Comparison of ENCODE assay signal across 8 cellular contexts in genomic region chr15:92904832-92905640, GRCh38. TPM values are rescaled to one million over a fixed set of nuclear protein-coding genes. Genes with fewer than 3 reads are reported as not detected.
DNase-seq lines count a peak whose midpoint lies in the region; ATAC-seq, FAIRE-seq and TF ChIP-seq lines count a peak whose summit lies in the region.

No MANE protein-coding gene starts in this region.

- peak overlapping the region; percentile 91 for H3K9ac ChIP-seq in keratinocyte (ENCODE audit: control insufficient read depth, extremely low read depth, insufficient read depth, low read length)

- peaks cover 31 to 65% of the 10 kb centered on the region in 2 donors for H3K36me3 Mint-ChIP-seq in activated naive CD4-positive, alpha-beta T cell treated with anti-CD3 and anti-CD28 coated beads, Interleukin-2, amount 50 U/mL, for 72 hours

- H3K9me1 ChIP-seq in keratinocyte (ENCODE audit: control insufficient read depth, extremely low read depth, insufficient read depth, low read length): peaks cover 4% of the 10 kb centered on the region

- H3K27me3 ChIP-seq in keratinocyte (ENCODE audit: control insufficient read depth, extremely low read depth, insufficient read depth, low read length): no peaks in the 10 kb centered on the region

- no peaks in the 10 kb centered on the region for H3K9me3 Mint-ChIP-seq in activated naive CD4-positive, alpha-beta T cell treated with anti-CD3 and anti-CD28 coated beads, Interleukin-2, amount 50 U/mL, for 72 hours

- DNase-seq in NOMO-1 treated with DMSO at 0.1 percent for 48 hours (lab: John Stamatoyannopoulos, UW; ENCODE audit: unreplicated experiment) (peak; percentile 22), NOMO-1 treated with dmso at 0.1 percent for 144 hours (lab: John Stamatoyannopoulos, UW; ENCODE audit: unreplicated experiment) (no peak), keratinocyte (ENCODE audit: low read depth, low spot score) (no peak), superior temporal gyrus (ENCODE audit: extremely low spot score) (peak; percentile 67), SIG-M5 (lab: John Stamatoyannopoulos, UW) (no peak), SHP77 treated with DMSO at 0.1 percent for 48 hours (lab: John Stamatoyannopoulos, UW) (no peak)
- DNase-seq in activated naive CD4-positive, alpha-beta T cell treated with anti-CD3 and anti-CD28 coated beads, Interleukin-2, amount 50 U/mL, for 72 hours (ENCODE audit: low spot score in 2 of 2): no peak

- H2AFZ ChIP-seq in keratinocyte (ENCODE audit: control insufficient read depth, low read length): no peak overlapping the region

- H3K4me1 ChIP-seq in keratinocyte (ENCODE audit: control insufficient read depth, extremely low read depth, insufficient read depth, low read length): peaks cover 41% of the 10 kb centered on the region

- no peaks in the 10 kb centered on the region for H3K9me3 ChIP-seq in keratinocyte (ENCODE audit: control insufficient read depth, low read depth, low read length)

- peaks cover 2% of the 10 kb centered on the region for H4K20me1 ChIP-seq in keratinocyte (ENCODE audit: control insufficient read depth, extremely low read depth, insufficient read depth, low read length)

- peak overlapping the region; percentile 100 for H3K27ac Mint-ChIP-seq in activated naive CD4-positive, alpha-beta T cell treated with anti-CD3 and anti-CD28 coated beads, Interleukin-2, amount 50 U/mL, for 72 hours

- peaks cover 3 to 7% of the 10 kb centered on the region in 2 experiments for H3K36me3 ChIP-seq in keratinocyte (ENCODE audit: control insufficient read depth in 2 of 2, extremely low read depth in 1 of 2, insufficient read depth in 2 of 2, low read length in 2 of 2)

- TF ChIP-seq CTCF in keratinocyte (optimal IDR thresholded peaks at IDR 0.05 in 1 of 3, IDR thresholded peaks at IDR 0.05 in 1 of 3, conservative IDR thresholded peaks at IDR 0.05 in 1 of 3; ENCODE audit: extremely low read depth in 1 of 3, insufficient read depth in 2 of 3, low read length in 3 of 3): no peak

- peak overlapping the region; percentile 48 to 81 (median 81) for H3K4me3 ChIP-seq in keratinocyte (ENCODE audit: control insufficient read depth in 2 of 3, extremely low read depth in 1 of 3, insufficient read depth in 2 of 3, low read depth in 1 of 3, low read length in 3 of 3)

- H3K27ac ChIP-seq in keratinocyte (ENCODE audit: control insufficient read depth, insufficient read depth, low read length): peak overlapping the region; percentile 93

- peaks cover 91% of the 10 kb centered on the region for H3K79me2 ChIP-seq in keratinocyte (ENCODE audit: control insufficient read depth, insufficient read depth, low read length)

- H3K4me2 ChIP-seq in keratinocyte (ENCODE audit: control insufficient read depth, extremely low read depth, insufficient read depth, low read depth, low read length): peak overlapping the region; percentile 97

- no peak for FAIRE-seq in keratinocyte (lab: Jason Lieb, UNC)

- dilution Hi-C loops in keratinocyte (cut with MboI; ENCODE audit: extremely low pct_ligation_motif_present, low sequenced_read_pairs): loop anchor here (25.0 kb wide), 1 partner anchor 93 kb away; no protein-coding TSS in a partner anchor

- no peak for ATAC-seq in activated naive CD4-positive, alpha-beta T cell treated with anti-CD3 and anti-CD28 coated beads, Interleukin-2, amount 50 U/mL, for 72 hours
- ATAC-seq in GM19463 (IDR thresholded peaks at IDR 0.05; ENCODE audit: unreplicated experiment): no peak

RNA-seq across cellular contexts. Expression of gene CHD2, which starts 4.9 kb away (rescaled TPM):
- 100 to 1,000 TPM; 187 to 214 TPM for total RNA-seq in activated naive CD4-positive, alpha-beta T cell treated with anti-CD3 and anti-CD28 coated beads, Interleukin-2, amount 50 U/mL, for 72 hours
- 35.3 to 62.0 TPM (median 50.8 TPM) in 3 replicates for polyA plus RNA-seq in keratinocyte
- polyA plus RNA-seq in keratinocyte (2011; ENCODE audit: low read depth): 361 TPM
- polyA plus RNA-seq in keratinocyte (2011; cell fraction: cytosol; rRNA removed): 35.2 and 40.9 TPM in 2 replicates
- polyA plus RNA-seq in keratinocyte (2011; cell fraction: nucleus; rRNA removed): 193 and 213 TPM in 2 replicates
- polyA plus RNA-seq in keratinocyte (2012; ENCODE audit: low replicate concordance): 30.4 and 63.0 TPM in 2 replicates
- 64.5 to 125 TPM (median 70.1 TPM) in 3 replicates for polyA minus RNA-seq in keratinocyte
- polyA minus RNA-seq in keratinocyte (2011; cell fraction: cytosol; rRNA and poly(A)+ RNA removed): 31.3 TPM
- polyA minus RNA-seq in keratinocyte (2011; cell fraction: nucleus; rRNA and poly(A)+ RNA removed): 143 and 290 TPM in 2 replicates

Comparison
In these comparisons a context has a peak if more than half of its experiments do, and no peak if none do; other contexts are left out.
1. DNase-seq: peak in NOMO-1 treated with DMSO at 0.1 percent for 48 hours (single experiment) and superior temporal gyrus (single experiment); none in NOMO-1 treated with dmso at 0.1 percent for 144 hours (single experiment), activated naive CD4-positive, alpha-beta T cell treated with anti-CD3 and anti-CD28 coated beads, Interleukin-2, amount 50 U/mL, for 72 hours (0 of 2), keratinocyte (single experiment), SIG-M5 (single experiment) and SHP77 treated with DMSO at 0.1 percent for 48 hours (single experiment).